In genomic region chr7:9863542-9863941, GRCh38 we compare ENCODE assay signal across 27 cellular contexts.
"Had no signal": no experiment of that assay in that cellular context is flagged by ENCODE, and none has a peak within 500 bp of the region (broad histone marks: within the 10 kb centered on the region; RNA-seq: fewer than 3 reads in every experiment).

No MANE protein-coding gene starts in this region.

- H3K27me3 ChIP-seq: colonic mucosa, esophagus squamous epithelium, gastrocnemius medialis, heart right ventricle, left lung had no signal

- H3K9me3 ChIP-seq: colonic mucosa, esophagus squamous epithelium, gastrocnemius medialis, lower lobe of right lung had no signal

- H3K36me3 ChIP-seq: colonic mucosa, esophagus squamous epithelium, gastrocnemius medialis, heart right ventricle, left lung, lower lobe of right lung had no signal

- FAIRE-seq: endometrium, kidney had no signal

- H3K4me3 ChIP-seq: colonic mucosa, esophagus squamous epithelium, gastrocnemius medialis, heart right ventricle, left lung, lower lobe of right lung, mucosa of descending colon had no signal

- H3K4me1 ChIP-seq: colonic mucosa, esophagus squamous epithelium, gastrocnemius medialis, left lung, lower lobe of right lung had no signal

- H3K27ac ChIP-seq: colonic mucosa, epithelial cell of prostate, esophagus squamous epithelium, gastrocnemius medialis, heart right ventricle, left lung, lower lobe of right lung had no signal

- DNase-seq: cerebellar nuclear complex; colonic mucosa; cortex of kidney; effector CD8-positive, alpha-beta T cell; effector memory CD8-positive, alpha-beta T cell; endodermal cell; erythroblast; esophagus squamous epithelium; foreskin fibroblast; foreskin melanocyte; gastrocnemius medialis; glutamatergic neuron; head of caudate nucleus; hypothalamus; immature natural killer cell; islet precursor cell; kidney; kidney glomerular epithelial cell; left colon; left lung; lower lobe of right lung; mesenchymal stem cell; mucosa of descending colon had no signal

- ATAC-seq: effector memory CD8-positive, alpha-beta T cell; esophagus mucosa; gastrocnemius medialis; left colon; left lung; lower lobe of right lung; mucosa of descending colon had no signal
